Comparison of ENCODE assay signal across 8 cellular contexts in the genomic region with DNA sequence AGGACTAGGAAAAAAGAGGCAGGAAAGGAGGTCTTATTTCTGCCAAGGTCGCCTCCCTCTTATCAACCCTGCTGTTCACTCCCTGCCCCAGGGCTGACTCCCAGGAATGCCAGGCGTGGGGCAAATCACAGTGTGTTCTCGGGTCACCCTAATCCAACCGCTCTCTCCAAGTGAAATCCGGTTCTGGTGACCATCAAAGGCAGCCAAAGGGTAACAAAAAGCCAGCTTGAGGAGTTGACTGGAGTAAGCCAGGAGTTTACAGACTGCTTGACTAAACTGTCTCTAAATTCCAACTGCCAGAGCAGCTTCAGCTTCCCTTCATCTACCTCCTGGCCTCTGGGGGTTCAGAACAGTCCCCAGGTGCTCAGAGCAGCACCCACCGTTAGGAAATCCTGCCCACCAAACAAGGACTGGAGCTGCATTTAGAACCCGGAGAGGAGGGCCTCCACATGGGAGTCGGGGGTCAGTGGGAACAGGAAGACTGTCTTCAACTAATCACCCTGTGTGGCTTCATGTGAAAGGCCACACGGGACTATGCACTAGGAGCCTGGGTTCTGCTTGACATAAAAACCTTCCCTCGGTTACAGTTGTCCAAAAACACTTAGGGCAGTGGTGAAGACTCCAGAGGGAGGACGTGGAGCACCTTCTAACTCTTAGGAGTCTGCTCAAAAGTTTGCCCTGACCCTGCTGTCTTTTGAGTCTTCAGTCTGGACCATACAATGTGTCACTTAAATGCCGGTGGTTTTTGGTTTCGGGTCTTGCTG. TPM values are rescaled to one million over a fixed set of nuclear protein-coding genes. Genes with fewer than 3 reads are reported as not detected.
DNase-seq lines count a peak whose midpoint lies in the region; ATAC-seq and TF ChIP-seq lines count a peak whose summit lies in the region.

No MANE protein-coding gene starts in this region.

- peak; percentile 21 for DNase-seq in GM23248
- peak; percentile 30 for DNase-seq in SW480 (ENCODE audit: low spot score)
- DNase-seq in glutamatergic neuron = no peak
- DNase-seq in NCI-H1930 (lab: John Stamatoyannopoulos, UW) = no peak
- DNase-seq in NCI-H774 (lab: John Stamatoyannopoulos, UW) = no peak
- DNase-seq in stimulated activated CD4-positive, alpha-beta T cell treated with anti-CD3 and anti-CD28 coated beads, Interleukin-4, amount 100 ng/mL, for 4 hours = no peak

- H3K9me3 Mint-ChIP-seq in glutamatergic neuron (ENCODE audit: unreplicated experiment) = peaks cover 6% of the 10 kb centered on the region

- peak overlapping the region; percentile 73 for H2AFZ ChIP-seq in GM23248

- no peaks in the 10 kb centered on the region for H3K27me3 ChIP-seq in GM23248 (replicated peaks; ENCODE audit: insufficient read depth)

- peaks cover 42% of the 10 kb centered on the region for H3K79me2 ChIP-seq in GM23248 (ENCODE audit: insufficient read depth)

- H3K36me3 ChIP-seq in GM23248 (ENCODE audit: low read depth) = peaks cover 2% of the 10 kb centered on the region; the same call in 1 of the 2 replicates

- H3K36me3 Mint-ChIP-seq in glutamatergic neuron (ENCODE audit: unreplicated experiment) = peaks cover 4% of the 10 kb centered on the region

- in situ Hi-C loops in GM23248 (cut with MboI) = no loop called here

- no peaks in the 10 kb centered on the region for H3K9me2 ChIP-seq in GM23248 (ENCODE audit: insufficient read depth)

- peak overlapping the region; percentile 46 for H3K4me3 Mint-ChIP-seq in glutamatergic neuron (ENCODE audit: unreplicated experiment)

- H3K27ac ChIP-seq in GM23248 (peak overlapping the region; percentile 99), skin epidermis (peak overlapping the region in 20 of 21 experiments; percentile 86 to 97 (median 92))

- H3K4me1 ChIP-seq in GM23248 (ENCODE audit: insufficient read depth) = peaks cover 24% of the 10 kb centered on the region

- H3K9me3 ChIP-seq in GM23248 (ENCODE audit: low read depth) = no peaks in the 10 kb centered on the region

- no peak for TF ChIP-seq CTCF in glutamatergic neuron (IDR thresholded peaks at IDR 0.05; ENCODE audit: partially characterized antibody, unreplicated experiment)

- peaks cover 3% of the 10 kb centered on the region for H3K4me1 Mint-ChIP-seq in glutamatergic neuron (ENCODE audit: low read depth, unreplicated experiment)

- peak overlapping the region; percentile 79 for H3K4me3 ChIP-seq in GM23248
- peak overlapping the region in 5 of 7 experiments; percentile 56 to 95 (median 84) for H3K4me3 ChIP-seq in skin epidermis

- WGBS in GM23248 (ENCODE audit: low coverage in 1 of 2, low lambda C conversion rate in 2 of 2, missing lambda C conversion rate in 2 of 2), 2 experiments = 43 to 45% methylated on average over 13 of the region's 13 CpGs

- no peak for ATAC-seq in HG02884 (IDR thresholded peaks at IDR 0.05; ENCODE audit: unreplicated experiment)

- peaks cover 11% of the 10 kb centered on the region for H3K27me3 Mint-ChIP-seq in glutamatergic neuron (ENCODE audit: unreplicated experiment)

- H3K4me2 ChIP-seq in GM23248 (ENCODE audit: unreplicated experiment) = peak overlapping the region; percentile 60

- no peaks in the 10 kb centered on the region for H4K20me1 ChIP-seq in GM23248 (ENCODE audit: insufficient read depth)

- no peak overlapping the region for H3K27ac Mint-ChIP-seq in glutamatergic neuron (ENCODE audit: unreplicated experiment)

- H3K9ac ChIP-seq in GM23248 = peak overlapping the region; percentile 97

- no peaks in the 10 kb centered on the region; the same call in 1 of the 2 replicates for H3F3A ChIP-seq in GM23248 (ENCODE audit: insufficient read depth)

RNA-seq across cellular contexts. Expression of gene TTC7A, which starts 1.2 kb away (rescaled TPM):
- 51.2 and 61.1 TPM in 2 replicates for total RNA-seq in GM23248 (2014; rRNA removed; shearing (Covaris generic))
- 16.1 and 17.7 TPM in 2 replicates for polyA plus RNA-seq in GM23248 (2016; fragmentation: Nextera tagmentation; extraction: Ambion mirVana)
- 4.2 TPM for total RNA-seq in glutamatergic neuron (ENCODE audit: unreplicated experiment)

RNA-seq across cellular contexts. Expression of gene MCFD2, which starts 24.2 kb away (rescaled TPM):
- 310 and 329 TPM in 2 replicates for total RNA-seq in GM23248 (2014; rRNA removed; shearing (Covaris generic))
- 298 and 303 TPM in 2 replicates for polyA plus RNA-seq in GM23248 (2016; fragmentation: Nextera tagmentation; extraction: Ambion mirVana)
- total RNA-seq in glutamatergic neuron (ENCODE audit: unreplicated experiment) = 33.0 TPM

Comparison
In these comparisons a context has a peak if more than half of its experiments do, and no peak if none do; other contexts are left out.
1. DNase-seq: peak in GM23248 (single experiment) and SW480 (single experiment); none in glutamatergic neuron (single experiment), NCI-H1930 (0 of 2), NCI-H774 (single experiment) and stimulated activated CD4-positive, alpha-beta T cell treated with anti-CD3 and anti-CD28 coated beads, Interleukin-4, amount 100 ng/mL, for 4 hours (0 of 2).
2. RNA of gene TTC7A, which starts 1.2 kb away (total RNA-seq): 51.2 to 61.1 TPM in GM23248; 4.2 TPM in glutamatergic neuron (single experiment); every median in the first group is over 10 times any median in the second.